Comparison of ENCODE assay signal across 36 cellular contexts in the genomic region with DNA sequence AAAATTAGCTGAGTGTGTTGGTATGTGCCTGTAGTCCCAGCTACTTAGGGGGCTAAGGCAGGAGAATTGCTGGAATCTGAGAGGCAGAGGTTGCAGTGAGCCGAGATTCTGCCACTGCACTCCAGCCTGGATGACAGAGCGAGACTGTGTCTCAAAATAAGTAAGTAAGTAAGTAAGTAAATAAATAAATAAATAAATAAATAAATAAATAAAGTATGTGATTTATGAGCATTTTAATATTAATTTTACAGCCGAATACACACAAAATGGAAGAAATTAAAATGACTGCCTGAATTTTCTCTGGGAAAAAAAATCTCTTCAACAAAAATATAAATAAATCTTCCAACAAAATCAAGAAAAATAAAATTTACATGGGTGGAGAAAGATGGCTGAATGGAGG.
"Had no signal": no experiment of that assay in that cellular context is flagged by ENCODE, and none has a peak within 500 bp of the region (broad histone marks: within the 10 kb centered on the region; RNA-seq: fewer than 3 reads in every experiment).

No MANE protein-coding gene starts in this region.

- DNase-seq: Karpas-422, Kasumi-1, MG63, MM.1S, MV-4-11, NCI-H1048, NCI-H1092, NCI-H1092 treated with DMSO at 0.1 percent for 48 hours, NCI-H1105, NCI-H1105 treated with DMSO at 0.1 percent for 48 hours, NCI-H1417, NCI-H1417 treated with DMSO at 0.1 percent for 48 hours, NCI-H1436, NCI-H1436 treated with DMSO at 0.1 percent for 48 hours, NCI-H146, NCI-H1694, NCI-H1694 treated with DMSO at 0.1 percent for 48 hours, NCI-H187, NCI-H187 treated with DMSO at 0.1 percent for 48 hours, NCI-H1930, NCI-H2029, NCI-H2029 treated with DMSO at 0.1 percent for 48 hours, NCI-H2081, NCI-H2081 treated with DMSO at 0.1 percent for 48 hours, NCI-H2107, NCI-H2171, NCI-H2171 treated with DMSO at 0.1 percent for 48 hours, NCI-H2227 treated with DMSO at 0.1 percent for 48 hours, NCI-H226, NCI-H345, NCI-H446, NCI-H446 treated with DMSO at 0.1 percent for 48 hours, NCI-H510A, NCI-H510A treated with DMSO at 0.1 percent for 48 hours, NCI-H524, NCI-H524 treated with DMSO at 0.1 percent for 48 hours had no signal

- H3K36me3 ChIP-seq: MG63 had no signal

- H3K27me3 ChIP-seq: MG63 had no signal

- H3K4me3 ChIP-seq: MG63 had no signal

- H3K9me3 ChIP-seq: MG63 had no signal
